14 cellular contexts compared by ENCODE assay signal in the genomic region with DNA sequence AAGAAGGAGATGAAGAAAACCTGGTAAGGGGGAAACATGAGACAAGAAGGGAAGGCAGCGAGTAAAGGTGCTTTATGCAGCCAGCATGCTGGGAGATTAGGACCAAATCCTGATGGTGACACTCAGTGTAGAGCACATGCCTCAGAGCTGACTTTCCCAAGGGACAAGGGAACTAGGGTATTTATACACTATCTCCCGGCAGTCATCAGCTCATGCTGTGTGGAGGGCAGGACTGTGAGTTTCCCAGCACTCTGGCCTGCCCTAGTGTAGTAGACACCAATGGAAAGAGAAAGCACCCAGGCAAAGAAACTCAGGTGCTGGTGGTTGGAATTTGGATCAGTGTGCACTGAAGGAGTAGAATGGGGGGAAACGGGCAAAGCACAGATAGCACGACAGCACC.
"Had no signal": no experiment of that assay in that cellular context is flagged by ENCODE, and none has a peak within 500 bp of the region (broad histone marks: within the 10 kb centered on the region; RNA-seq: fewer than 3 reads in every experiment).

No MANE protein-coding gene starts in this region.

- DNase-seq: activated CD4-positive, alpha-beta T cell treated with anti-CD3 and anti-CD28 coated beads for 4 hours; activated CD8-positive, alpha-beta T cell treated with anti-CD3 and anti-CD28 coated beads for 36 hours; activated effector memory CD4-positive, alpha-beta T cell treated with anti-CD3 and anti-CD28 coated beads, Interleukin-2, amount 50 U/mL, for 16 hours; activated T-cell treated with anti-CD3 and anti-CD28 coated beads, Interleukin-2, amount 50 U/mL, for 4 hours; adrenal gland; caudate nucleus; colonic mucosa; glutamatergic neuron; left colon; naive thymus-derived CD4-positive, alpha-beta T cell; pancreas; stimulated activated CD4-positive, alpha-beta T cell treated with anti-CD3 and anti-CD28 coated beads, Interleukin-2, amount 100 ng/mL, for 48 hours had no signal

- H3K4me3 ChIP-seq: adrenal gland, colonic mucosa, pancreas had no signal

- H3K36me3 ChIP-seq: adrenal gland, colonic mucosa, pancreas had no signal

- H3K9me3 ChIP-seq: adrenal gland, colonic mucosa, pancreas had no signal

- H3K27me3 ChIP-seq: adrenal gland, colonic mucosa, pancreas had no signal

- H3K4me1 ChIP-seq: adrenal gland, colonic mucosa, pancreas had no signal

- ATAC-seq: activated CD8-positive, alpha-beta T cell treated with anti-CD3 and anti-CD28 coated beads for 36 hours; activated T-cell treated with anti-CD3 and anti-CD28 coated beads, Interleukin-2, amount 50 U/mL, for 4 hours; left colon; naive thymus-derived CD4-positive, alpha-beta T cell; pancreas; stimulated activated memory B cell treated with anti-CD40 and anti-IgM and Interleukin-4, amounts not matched to agents 10 μg/mL and 1 μg/mL and 100 μg/mL, for 72 hours; WTC11 had no signal

- H3K27ac ChIP-seq: adrenal gland, colonic mucosa, pancreas had no signal
